Comparison of ENCODE assay signal across 2 cellular contexts in the genomic region with DNA sequence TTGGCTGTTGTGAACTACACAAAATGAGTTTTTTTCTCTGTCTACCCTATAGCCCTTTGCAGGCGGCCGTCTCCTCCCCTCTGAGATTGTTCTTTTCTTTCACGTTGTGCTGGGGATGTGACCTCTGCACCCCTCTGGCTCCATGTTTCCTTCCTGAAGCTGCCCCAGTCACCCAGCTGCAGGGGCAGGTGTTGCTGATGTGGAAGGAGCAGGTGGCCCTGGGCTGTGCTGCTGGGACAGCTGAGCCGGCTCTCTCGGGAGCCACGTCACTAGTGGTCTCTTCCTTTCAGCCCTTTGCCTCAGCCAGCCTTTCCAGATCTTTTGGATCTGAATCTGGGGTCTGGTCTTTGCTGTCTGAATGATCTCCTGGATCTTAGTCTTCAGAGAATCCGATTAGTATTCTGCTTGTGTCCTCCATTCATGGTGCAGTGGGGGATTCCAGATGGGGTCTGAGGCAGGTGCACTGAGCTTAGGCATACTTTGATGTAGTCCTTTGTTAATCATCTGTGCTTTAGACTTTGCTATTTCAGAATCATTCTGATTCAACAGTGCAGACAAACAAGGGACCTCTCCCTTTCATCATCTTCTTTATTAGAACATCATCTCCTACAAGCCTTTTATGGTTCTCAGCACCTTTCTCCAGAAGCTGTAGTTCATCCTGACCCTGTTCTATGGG.
TF ChIP-seq lines count a peak whose summit lies in the region.

No MANE protein-coding gene starts in this region.

TF ChIP-seq in endothelial cell of umbilical vein, 7 proteins besides CTCF, POLR2A, EP300 and RAD21:
- TF ChIP-seq JUN (IDR thresholded peaks at IDR 0.05; ENCODE audit: borderline replicate concordance, insufficient read depth, insufficient read length, low read depth) (no peak), FOS (IDR thresholded peaks at IDR 0.05; ENCODE audit: borderline replicate concordance, insufficient read depth, low read length) (no peak), MYC (IDR thresholded peaks at IDR 0.05; ENCODE audit: low read depth, low read length) (no peak), EZH2 (IDR thresholded peaks at IDR 0.05; ENCODE audit: borderline replicate concordance, low read depth, low read length, severe bottlenecking) (no peak), POLR2AphosphoS5 (IDR thresholded peaks at IDR 0.05; ENCODE audit: insufficient read depth, low read depth, low read length) (no peak), GATA2 (IDR thresholded peaks at IDR 0.05; ENCODE audit: insufficient read depth, insufficient read length, low read depth, low read length) (no peak)
- TF ChIP-seq, protein P1, sequence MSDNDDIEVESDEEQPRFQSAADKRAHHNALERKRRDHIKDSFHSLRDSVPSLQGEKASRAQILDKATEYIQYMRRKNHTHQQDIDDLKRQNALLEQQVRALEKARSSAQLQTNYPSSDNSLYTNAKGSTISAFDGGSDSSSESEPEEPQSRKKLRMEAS (IDR thresholded peaks at IDR 0.05; ENCODE audit: insufficient read depth, insufficient read length): no peak

TF ChIP-seq in WTC11, 78 proteins besides CTCF, POLR2A, EP300 and RAD21:
- TF ChIP-seq HMGA2 (CRISPR knock-in tag; IDR thresholded peaks at IDR 0.05) (no peak), ZNF219 (CRISPR knock-in tag; IDR thresholded peaks at IDR 0.05; ENCODE audit: borderline replicate concordance) (no peak), CREM (CRISPR knock-in tag; IDR thresholded peaks at IDR 0.05) (no peak), JAZF1 (CRISPR knock-in tag; IDR thresholded peaks at IDR 0.05) (no peak), TCF7 (CRISPR knock-in tag; IDR thresholded peaks at IDR 0.05; ENCODE audit: low read depth) (no peak)
